In genomic region chrX:68686684-68687045, GRCh38 we compare ENCODE assay signal across 10 cellular contexts. TPM values are rescaled to one million over a fixed set of nuclear protein-coding genes. Genes with fewer than 3 reads are reported as not detected.
A peak's percentile ranks its signal among the peaks of the same experiment; 100 is the strongest.
DNase-seq lines count a peak whose midpoint lies in the region; ATAC-seq and TF ChIP-seq lines count a peak whose summit lies in the region.
"Had no signal": no experiment of that assay in that cellular context is flagged by ENCODE, and none has a peak within 500 bp of the region (broad histone marks: within the 10 kb centered on the region; RNA-seq: fewer than 3 reads in every experiment).

No MANE protein-coding gene starts in this region.

- no peak for TF ChIP-seq CTCF in Loucy (conservative IDR thresholded peaks at IDR 0.05; ENCODE audit: low read length)
- TF ChIP-seq CTCF in choroid plexus epithelial cell (conservative IDR thresholded peaks at IDR 0.05; ENCODE audit: low read depth, low read length) = peak; percentile 5

- no peaks in the 10 kb centered on the region for H3K9me2 ChIP-seq in Loucy (replicated peaks; ENCODE audit: low read depth, low read length)

- no peak overlapping the region for H3K4me3 ChIP-seq in Loucy (ENCODE audit: low read length, poor library complexity, severe bottlenecking)
- peak overlapping the region; percentile 48 for H3K4me3 ChIP-seq in choroid plexus epithelial cell (ENCODE audit: low read depth, low read length)
- H3K4me3 ChIP-seq in naive thymus-derived CD4-positive, alpha-beta T cell (ENCODE audit: low read length) = no peak overlapping the region
- H3K4me3 ChIP-seq: GM12878, SJSA1 had no signal

- no peaks in the 10 kb centered on the region for H3F3A ChIP-seq in Loucy (ENCODE audit: low read depth)

- no peaks in the 10 kb centered on the region for H3K9me3 Mint-ChIP-seq in naive thymus-derived CD4-positive, alpha-beta T cell

- DNase-seq in CD1c-positive myeloid dendritic cell (ENCODE audit: extremely low spot score) (peak; percentile 30), choroid plexus epithelial cell (ENCODE audit: low read depth) (peak; percentile 34), NCI-H2107 treated with DMSO at 0.1 percent for 48 hours (lab: John Stamatoyannopoulos, UW; ENCODE audit: unreplicated experiment) (no peak), NCI-H2196 treated with DMSO at 0.1 percent for 48 hours (lab: John Stamatoyannopoulos, UW; ENCODE audit: unreplicated experiment) (no peak)
- peak in 1 of 9 donors; percentile 30 for DNase-seq in naive thymus-derived CD4-positive, alpha-beta T cell

- no peaks in the 10 kb centered on the region for H4K20me1 ChIP-seq in Loucy (ENCODE audit: insufficient read depth, low read length, poor library complexity, severe bottlenecking)

- peak overlapping the region; percentile 31 to 86 (median 61) for H3K4me3 Mint-ChIP-seq in naive thymus-derived CD4-positive, alpha-beta T cell

- intact Hi-C loops in naive thymus-derived CD4-positive, alpha-beta T cell (cut with micrococcal nuclease) = loop anchor here in 1 of 2 donors (1.0 to 2.0 kb wide), 2 partner anchors 8 to 188 kb away; partner anchors contain the start of gene YIPF6

- H3K27me3 ChIP-seq in Loucy (ENCODE audit: insufficient read depth, low read length, poor library complexity, severe bottlenecking) = no peaks in the 10 kb centered on the region
- H3K27me3 ChIP-seq in naive thymus-derived CD4-positive, alpha-beta T cell (ENCODE audit: control insufficient read depth in 2 of 2, insufficient read depth in 2 of 2, low read length in 2 of 2) = no peaks in the 10 kb centered on the region
- H3K27me3 ChIP-seq: SJSA1 had no signal

- no peaks in the 10 kb centered on the region for H3K9me3 ChIP-seq in Loucy (ENCODE audit: insufficient read depth, low read depth, low read length)
- no peaks in the 10 kb centered on the region for H3K9me3 ChIP-seq in naive thymus-derived CD4-positive, alpha-beta T cell (ENCODE audit: control insufficient read depth in 2 of 3, low read length in 3 of 3)
- H3K9me3 ChIP-seq: SJSA1 had no signal

- no peaks in the 10 kb centered on the region for H3K79me2 ChIP-seq in Loucy (ENCODE audit: insufficient read depth, low read length)

- H3K4me2 ChIP-seq in Loucy (ENCODE audit: low read depth, low read length, poor library complexity, severe bottlenecking) = peak overlapping the region; percentile 37

- H3K9ac ChIP-seq in Loucy (ENCODE audit: low read depth, low read length, poor library complexity, severe bottlenecking) = no peak overlapping the region

- H3K36me3 ChIP-seq in Loucy (ENCODE audit: insufficient read depth, low read length) = no peaks in the 10 kb centered on the region
- no peaks in the 10 kb centered on the region for H3K36me3 ChIP-seq in naive thymus-derived CD4-positive, alpha-beta T cell (ENCODE audit: control insufficient read depth in 2 of 3, insufficient read depth in 3 of 3, low read length in 3 of 3)
- H3K36me3 ChIP-seq: SJSA1 had no signal

- peak overlapping the region; percentile 43; the same call in 1 of the 2 replicates for H2AFZ ChIP-seq in Loucy (ENCODE audit: low read length)

- H3K27me3 Mint-ChIP-seq in naive thymus-derived CD4-positive, alpha-beta T cell = peaks cover 4 to 17% (median 13%) of the 10 kb centered on the region in 5 donors

- H3K27ac Mint-ChIP-seq in naive thymus-derived CD4-positive, alpha-beta T cell = peak overlapping the region in 4 of 9 donors; percentile 5 to 65 (median 46)

- peak; percentile 34 for ATAC-seq in naive thymus-derived CD4-positive, alpha-beta T cell
- ATAC-seq in HG03175 (IDR thresholded peaks at IDR 0.05; ENCODE audit: unreplicated experiment) (no peak), GM18870 (IDR thresholded peaks at IDR 0.05; ENCODE audit: unreplicated experiment) (no peak)

- POLR2A ChIA-PET in naive thymus-derived CD4-positive, alpha-beta T cell (lab: Charles Lee) = no interaction called here

- no peak overlapping the region for H3K27ac ChIP-seq in naive thymus-derived CD4-positive, alpha-beta T cell (ENCODE audit: low read depth, low read length)
- H3K27ac ChIP-seq: SJSA1 had no signal

- H3K4me1 Mint-ChIP-seq in naive thymus-derived CD4-positive, alpha-beta T cell = peaks cover 0 to 24% (median 12%) of the 10 kb centered on the region in 7 donors

- H3K36me3 Mint-ChIP-seq in naive thymus-derived CD4-positive, alpha-beta T cell = no peaks in the 10 kb centered on the region

- CTCF ChIA-PET in naive thymus-derived CD4-positive, alpha-beta T cell (lab: Charles Lee) = no interaction called here

- no peaks in the 10 kb centered on the region for H3K4me1 ChIP-seq in Loucy (ENCODE audit: insufficient read depth, low read length, poor library complexity, severe bottlenecking)
- no peaks in the 10 kb centered on the region for H3K4me1 ChIP-seq in naive thymus-derived CD4-positive, alpha-beta T cell (ENCODE audit: control insufficient read depth in 2 of 2, insufficient read depth in 2 of 2, low read length in 2 of 2)

RNA-seq across cellular contexts. Expression of gene STARD8, which starts 39.2 kb away (rescaled TPM):
- total RNA-seq in naive thymus-derived CD4-positive, alpha-beta T cell = 1 to 10 TPM in 2 of 5 experiments, under 1 TPM in 3; 0.54 to 3.5 (median 0.69) TPM
- polyA plus RNA-seq in naive thymus-derived CD4-positive, alpha-beta T cell = under 1 TPM; 0.04 to 0.10 TPM

Comparison
In these comparisons a context has a peak if more than half of its experiments do, and no peak if none do; other contexts are left out.
1. DNase-seq: peak in CD1c-positive myeloid dendritic cell (single experiment) and choroid plexus epithelial cell (single experiment); none in NCI-H2107 treated with DMSO at 0.1 percent for 48 hours (single experiment) and NCI-H2196 treated with DMSO at 0.1 percent for 48 hours (single experiment).